Comparison of ENCODE assay signal across 12 cellular contexts in the genomic region with DNA sequence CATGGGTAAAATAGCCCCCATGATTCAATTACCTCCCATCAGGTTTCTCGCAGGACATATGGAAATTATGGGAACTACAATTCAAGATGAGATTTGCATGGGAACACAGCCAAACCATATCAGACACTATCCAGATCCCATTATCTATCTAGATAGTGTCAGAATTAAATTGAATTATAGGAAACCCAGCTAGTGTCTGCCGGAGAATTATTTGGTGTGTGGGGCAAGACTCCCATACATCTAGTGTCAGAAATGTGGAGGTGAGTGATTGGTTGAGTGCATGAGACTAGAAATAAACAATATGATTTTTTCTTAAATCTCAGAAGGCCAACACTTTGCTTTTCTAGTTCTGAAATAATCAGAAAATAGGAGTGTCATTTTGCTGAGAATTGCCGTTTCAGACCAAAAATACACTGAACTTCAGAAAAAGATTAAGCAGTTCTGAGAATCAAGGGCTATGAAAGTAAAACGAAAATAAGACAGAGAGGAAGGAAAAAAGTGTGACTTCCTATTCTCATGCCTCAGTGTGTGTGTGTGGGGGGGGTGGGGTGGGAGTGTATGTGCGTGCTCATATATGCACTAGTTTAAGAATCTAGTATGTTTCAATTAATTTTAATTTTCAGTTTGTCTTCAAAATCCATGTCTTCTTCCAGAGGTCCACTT. TPM values are rescaled to one million over a fixed set of nuclear protein-coding genes. Genes with fewer than 3 reads are reported as not detected.
DNase-seq lines count a peak whose midpoint lies in the region; ATAC-seq and TF ChIP-seq lines count a peak whose summit lies in the region.
"Had no signal": no experiment of that assay in that cellular context is flagged by ENCODE, and none has a peak within 500 bp of the region (broad histone marks: within the 10 kb centered on the region; RNA-seq: fewer than 3 reads in every experiment).

No MANE protein-coding gene starts in this region.

- peak overlapping the region; percentile 72 for H3K27ac Mint-ChIP-seq in activated naive CD8-positive, alpha-beta T cell treated with anti-CD3 and anti-CD28 coated beads, Interleukin-2, amount 50 U/mL, for 24 hours

- H3K4me1 ChIP-seq in tibial artery (no peaks in the 10 kb centered on the region), right cardiac atrium (ENCODE audit: control insufficient read depth, insufficient read depth, low read length) (no peaks in the 10 kb centered on the region)

- intact Hi-C loops in tibial artery (cut with DNase I; ENCODE audit: low total_unique reads): no loop called here
- intact Hi-C loops in right cardiac atrium (cut with DNase I): no loop called here

- TF ChIP-seq CTCF in GM12864 (IDR thresholded peaks at IDR 0.05; ENCODE audit: low read depth, low read length, missing control alignments) (no peak), tibial artery (IDR thresholded peaks at IDR 0.05) (no peak)

- H3K4me1 Mint-ChIP-seq in activated naive CD8-positive, alpha-beta T cell treated with anti-CD3 and anti-CD28 coated beads, Interleukin-2, amount 50 U/mL, for 24 hours: peaks cover 38% of the 10 kb centered on the region

- H3K27ac ChIP-seq in tibial artery: no peak overlapping the region
- H3K27ac ChIP-seq in right cardiac atrium (ENCODE audit: low read length): no peak overlapping the region
- H3K27ac ChIP-seq: RWPE1 had no signal

- H3K4me3 ChIP-seq in GM12864 (ENCODE audit: low read depth, low read length) (no peak overlapping the region), tibial artery (no peak overlapping the region), right cardiac atrium (ENCODE audit: low read length) (no peak overlapping the region)

- ATAC-seq in GM19372 (IDR thresholded peaks at IDR 0.05; ENCODE audit: low read depth, unreplicated experiment) (peak; percentile 37), HG03175 (IDR thresholded peaks at IDR 0.05; ENCODE audit: unreplicated experiment) (peak; percentile 67), right cardiac atrium (no peak)
- ATAC-seq in activated naive CD8-positive, alpha-beta T cell treated with anti-CD3 and anti-CD28 coated beads, Interleukin-2, amount 50 U/mL, for 24 hours: peak; percentile 60
- ATAC-seq: HCT116 had no signal

- H3K36me3 Mint-ChIP-seq in activated naive CD8-positive, alpha-beta T cell treated with anti-CD3 and anti-CD28 coated beads, Interleukin-2, amount 50 U/mL, for 24 hours (ENCODE audit: low read depth): no peaks in the 10 kb centered on the region

- H3K9me3 ChIP-seq in tibial artery (no peaks in the 10 kb centered on the region), right cardiac atrium (ENCODE audit: control insufficient read depth, low read length) (no peaks in the 10 kb centered on the region)

- peak overlapping the region; percentile 33 for H3K4me3 Mint-ChIP-seq in activated naive CD8-positive, alpha-beta T cell treated with anti-CD3 and anti-CD28 coated beads, Interleukin-2, amount 50 U/mL, for 24 hours

- no peaks in the 10 kb centered on the region for H3K36me3 ChIP-seq in tibial artery

- peak; percentile 27 for DNase-seq in GM12864 (ENCODE audit: low read depth)
- DNase-seq in activated naive CD8-positive, alpha-beta T cell treated with anti-CD3 and anti-CD28 coated beads, Interleukin-2, amount 50 U/mL, for 24 hours: no peak
- DNase-seq in activated effector memory CD4-positive, alpha-beta T cell treated with anti-CD3 and anti-CD28 coated beads, Interleukin-2, amount 50 U/mL, for 16 hours: no peak
- no peak for DNase-seq in stimulated activated CD8-positive, alpha-beta memory T cell treated with anti-CD3 and anti-CD28 coated beads, Interleukin-4, amount 100 ng/mL, for 48 hours
- no peak for DNase-seq in tibial artery
- no peak for DNase-seq in right cardiac atrium
- DNase-seq: nucleus accumbens had no signal

- H3K27me3 ChIP-seq in tibial artery (no peaks in the 10 kb centered on the region), right cardiac atrium (ENCODE audit: control insufficient read depth, insufficient read depth) (no peaks in the 10 kb centered on the region)

- WGBS in right cardiac atrium: 55% methylated on average over 5 of the region's 5 CpGs

- H3K27me3 Mint-ChIP-seq in activated naive CD8-positive, alpha-beta T cell treated with anti-CD3 and anti-CD28 coated beads, Interleukin-2, amount 50 U/mL, for 24 hours: no peaks in the 10 kb centered on the region

- peaks cover 5% of the 10 kb centered on the region for H3K9me3 Mint-ChIP-seq in activated naive CD8-positive, alpha-beta T cell treated with anti-CD3 and anti-CD28 coated beads, Interleukin-2, amount 50 U/mL, for 24 hours

RNA-seq across cellular contexts. Expression of a gene that starts 21.3 kb away (rescaled TPM):
- under 1 TPM in 3 of 4 donors, not detected in 1; 0.25 to 0.45 (median 0.26) TPM for total RNA-seq in right cardiac atrium
- 0.23 TPM for polyA plus RNA-seq in right cardiac atrium
- total RNA-seq: Daoy had no signal

Comparison
In these comparisons a context has a peak if more than half of its experiments do, and no peak if none do; other contexts are left out.
1. ATAC-seq: peak in GM19372 (single experiment), HG03175 (single experiment) and activated naive CD8-positive, alpha-beta T cell treated with anti-CD3 and anti-CD28 coated beads, Interleukin-2, amount 50 U/mL, for 24 hours (single experiment); none in right cardiac atrium (0 of 2).